38 cellular contexts compared by ENCODE assay signal in the genomic region with DNA sequence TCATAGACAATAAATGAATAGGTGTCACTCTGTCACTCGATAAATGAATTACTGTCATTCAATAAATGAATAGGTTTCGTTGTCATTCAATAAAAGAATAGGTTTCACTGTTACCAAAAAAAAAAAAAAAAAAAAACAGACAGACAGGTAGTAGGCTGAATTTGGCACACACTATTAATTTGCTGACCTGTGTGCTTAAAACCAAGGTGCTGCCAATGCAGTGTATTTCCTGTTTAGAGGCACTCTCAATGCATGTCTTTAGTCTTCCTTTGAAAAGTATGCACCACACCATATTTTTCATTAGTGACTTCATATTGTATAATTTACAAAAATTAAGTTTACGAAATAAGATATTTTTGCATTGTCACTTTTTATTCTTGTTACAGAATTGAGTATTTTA. TPM values are rescaled to one million over a fixed set of nuclear protein-coding genes. Genes with fewer than 3 reads are reported as not detected.
"Had no signal": no experiment of that assay in that cellular context is flagged by ENCODE, and none has a peak within 500 bp of the region (broad histone marks: within the 10 kb centered on the region; RNA-seq: fewer than 3 reads in every experiment).

No MANE protein-coding gene starts in this region.

- DNase-seq: Karpas-422, Kasumi-1, MV-4-11, NCI-H1048, NCI-H1092, NCI-H1092 treated with DMSO at 0.1 percent for 48 hours, NCI-H1105, NCI-H1105 treated with DMSO at 0.1 percent for 48 hours, NCI-H1417, NCI-H1417 treated with DMSO at 0.1 percent for 48 hours, NCI-H1436, NCI-H1436 treated with DMSO at 0.1 percent for 48 hours, NCI-H146, NCI-H1694, NCI-H1694 treated with DMSO at 0.1 percent for 48 hours, NCI-H187, NCI-H187 treated with DMSO at 0.1 percent for 48 hours, NCI-H1930, NCI-H2029, NCI-H2029 treated with DMSO at 0.1 percent for 48 hours, NCI-H2081, NCI-H2081 treated with DMSO at 0.1 percent for 48 hours, NCI-H2107, NCI-H2171, NCI-H2171 treated with DMSO at 0.1 percent for 48 hours, NCI-H2227 treated with DMSO at 0.1 percent for 48 hours, NCI-H226, NCI-H345, NCI-H446, NCI-H446 treated with DMSO at 0.1 percent for 48 hours, NCI-H510A, NCI-H510A treated with DMSO at 0.1 percent for 48 hours, NCI-H524 had no signal

- H3K27ac ChIP-seq: KMS-11 had no signal

- H3K4me2 ChIP-seq: KMS-11 had no signal

- H3K9ac ChIP-seq: KMS-11 had no signal

RNA-seq across cellular contexts. Expression of a gene that starts 16.2 kb away (rescaled TPM):
- total RNA-seq: LHCN-M2, M059J, MCF 10A, NCI-H460 had no signal
